9 cellular contexts compared by ENCODE assay signal in the genomic region with DNA sequence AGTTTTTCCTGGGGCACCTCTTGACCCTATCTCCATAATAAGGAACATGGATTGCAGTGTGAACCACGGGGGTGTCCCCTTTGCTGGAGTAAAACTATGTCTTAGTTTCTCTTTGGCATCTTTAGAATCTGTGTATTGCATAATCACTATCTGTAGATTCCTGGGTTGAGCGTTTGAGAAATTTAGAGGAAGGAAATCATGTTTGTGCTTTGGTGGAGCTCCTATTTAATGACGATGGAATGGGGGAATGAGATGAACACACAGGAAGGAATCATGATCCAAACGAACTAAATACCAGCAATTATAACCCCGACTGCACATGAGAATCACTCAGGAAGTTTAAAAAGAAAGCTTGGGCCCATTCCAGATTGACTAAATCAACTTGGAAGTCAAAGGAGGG. TPM values are rescaled to one million over a fixed set of nuclear protein-coding genes. Genes with fewer than 3 reads are reported as not detected.
DNase-seq lines count a peak whose midpoint lies in the region; ATAC-seq and TF ChIP-seq lines count a peak whose summit lies in the region.
"Had no signal": no experiment of that assay in that cellular context is flagged by ENCODE, and none has a peak within 500 bp of the region (broad histone marks: within the 10 kb centered on the region; RNA-seq: fewer than 3 reads in every experiment).

No MANE protein-coding gene starts in this region.

- ATAC-seq in CD4-positive, alpha-beta T cell (ENCODE audit: poor library complexity), result no peak
- no peak for ATAC-seq in GM18858 (IDR thresholded peaks at IDR 0.05; ENCODE audit: unreplicated experiment)
- ATAC-seq in HG03520 (IDR thresholded peaks at IDR 0.05; ENCODE audit: unreplicated experiment), result no peak

- H3K27me3 ChIP-seq in CD4-positive, alpha-beta T cell (ENCODE audit: control insufficient read depth, insufficient read depth, low read length), result no peaks in the 10 kb centered on the region
- no peaks in the 10 kb centered on the region for H3K27me3 ChIP-seq in testis

- no peak for TF ChIP-seq POLR2A in testis (IDR thresholded peaks at IDR 0.05)

- H3K27ac ChIP-seq in CD4-positive, alpha-beta T cell (ENCODE audit: low read depth, low read length), result no peak overlapping the region
- H3K27ac ChIP-seq in testis, result peak overlapping the region in 1 of 2 donors; percentile 17

- intact Hi-C loops in CD4-positive, alpha-beta T cell (cut with DNase I, micrococcal nuclease), result loop anchor here in 1 of 2 experiments (5.0 kb wide), 1 partner anchor 291 kb away; the partner anchor contains the start of gene EIF4B
- intact Hi-C loops in testis (cut with DNase I; ENCODE audit: low total_unique reads), result no loop called here

- H3K4me3 ChIP-seq in choroid plexus epithelial cell (ENCODE audit: low read depth, low read length), result no peak overlapping the region
- no peak overlapping the region for H3K4me3 ChIP-seq in testis

- DNase-seq in CD4-positive, alpha-beta T cell, result no peak
- DNase-seq in MV-4-11 (lab: John Stamatoyannopoulos, UW) (peak; percentile 72), choroid plexus epithelial cell (ENCODE audit: low read depth) (peak; percentile 93), non-pigmented ciliary epithelial cell (ENCODE audit: low read depth) (peak; percentile 76), NCI-H2029 (lab: John Stamatoyannopoulos, UW) (no peak), testis (no peak)

- TF ChIP-seq CTCF in CD4-positive, alpha-beta T cell (IDR thresholded peaks at IDR 0.05), result no peak
- TF ChIP-seq CTCF in choroid plexus epithelial cell (conservative IDR thresholded peaks at IDR 0.05; ENCODE audit: low read depth, low read length) (no peak), testis (IDR thresholded peaks at IDR 0.05) (no peak)

- 52 to 56% methylated on average over 5 of the region's 5 CpGs for WGBS in testis, 2 donors

- H3K9me3 ChIP-seq in CD4-positive, alpha-beta T cell (ENCODE audit: control insufficient read depth, low read length), result no peaks in the 10 kb centered on the region
- no peaks in the 10 kb centered on the region for H3K9me3 ChIP-seq in testis

- peaks cover 22% of the 10 kb centered on the region for H3K4me1 ChIP-seq in testis

- CTCF ChIA-PET in CD4-positive, alpha-beta T cell (lab: Charles Lee), result interaction anchor here (1.0 to 4.6 kb wide), 5 partner anchors 24 to 117 kb away, joined by 3 to 43 read pairs (median 8); partner anchors contain the start of genes AAAS, CSAD and ZNF740

- H3K27me3 Mint-ChIP-seq in CD4-positive, alpha-beta T cell, result no peaks in the 10 kb centered on the region

- no peaks in the 10 kb centered on the region for H3K9me3 Mint-ChIP-seq in CD4-positive, alpha-beta T cell

- peaks cover 75% of the 10 kb centered on the region for H3K36me3 Mint-ChIP-seq in CD4-positive, alpha-beta T cell (ENCODE audit: low read depth)

- H3K4me1 Mint-ChIP-seq in CD4-positive, alpha-beta T cell (ENCODE audit: low read depth), result peaks cover 76% of the 10 kb centered on the region

- H3K27ac Mint-ChIP-seq in CD4-positive, alpha-beta T cell, result peak overlapping the region; percentile 97

- peak overlapping the region; percentile 99 for H3K4me3 Mint-ChIP-seq in CD4-positive, alpha-beta T cell

- POLR2A ChIA-PET in CD4-positive, alpha-beta T cell (lab: Charles Lee), result interaction anchor here (1.6 to 8.4 kb wide), 5 partner anchors 23 to 203 kb away, joined by 4 to 109 read pairs (median 9); partner anchors contain the start of genes AAAS, CSAD, SP1 and TARBP2

- no peaks in the 10 kb centered on the region for H3K36me3 ChIP-seq in testis (ENCODE audit: low read depth, missing control alignments)

RNA-seq across cellular contexts. Expression of gene MYG1, which starts 1.3 kb away (rescaled TPM):
- total RNA-seq in CD4-positive, alpha-beta T cell, result 10 to 100 TPM; 30.9 to 33.8 TPM
- 100 to 1,000 TPM; 106 to 117 TPM for total RNA-seq in testis
- polyA plus RNA-seq in testis (ENCODE audit: insufficient read depth, low read depth, low replicate concordance), result 287 TPM

RNA-seq across cellular contexts. Expression of gene PFDN5, which starts 2.8 kb away (rescaled TPM):
- total RNA-seq in CD4-positive, alpha-beta T cell, result 100 to 1,000 TPM; 757 to 763 TPM
- 100 to 1,000 TPM; 430 to 494 TPM for total RNA-seq in testis
- polyA plus RNA-seq in testis (ENCODE audit: insufficient read depth, low read depth, low replicate concordance), result 797 TPM

RNA-seq across cellular contexts. Expression of gene AAAS, which starts 23.3 kb away (rescaled TPM):
- 10 to 100 TPM; 21.0 to 22.7 TPM for total RNA-seq in CD4-positive, alpha-beta T cell
- 100 to 1,000 TPM in 1 of 2 donors, 10 to 100 TPM in 1; 98.0 to 110 TPM for total RNA-seq in testis
- polyA plus RNA-seq in testis (ENCODE audit: insufficient read depth, low read depth, low replicate concordance), result 79.3 TPM

RNA-seq across cellular contexts. Expression of gene ESPL1, which starts 30.1 kb away (rescaled TPM):
- total RNA-seq in CD4-positive, alpha-beta T cell, result under 1 TPM; 0.20 to 0.71 TPM
- total RNA-seq in testis, result 10 to 100 TPM; 16.5 to 24.5 TPM
- 30.5 TPM for polyA plus RNA-seq in testis (ENCODE audit: insufficient read depth, low read depth, low replicate concordance)

RNA-seq across cellular contexts. Expression of gene SP7, which starts 38.0 kb away (rescaled TPM):
- total RNA-seq in CD4-positive, alpha-beta T cell, result under 1 TPM in 1 of 2 experiments, not detected in 1; 0.14 TPM
- total RNA-seq in testis, result 1 to 10 TPM in 1 of 2 donors, under 1 TPM in 1; 0.56 to 1.2 TPM
- 2.3 TPM for polyA plus RNA-seq in testis (ENCODE audit: insufficient read depth, low read depth, low replicate concordance)
- total RNA-seq: NCI-H460 had no signal

Comparison
In these comparisons a context has a peak if more than half of its experiments do, and no peak if none do; other contexts are left out.
1. DNase-seq: peak in MV-4-11 (single experiment), choroid plexus epithelial cell (single experiment) and non-pigmented ciliary epithelial cell (single experiment); none in CD4-positive, alpha-beta T cell (0 of 10), NCI-H2029 (single experiment) and testis (single experiment).
2. RNA of gene AAAS, which starts 23.3 kb away (total RNA-seq): 98.0 to 110 TPM in testis; 21.0 to 22.7 TPM in CD4-positive, alpha-beta T cell; every median in the first group is over 4 times any median in the second.